Comparison of ENCODE assay signal across 9 cellular contexts in genomic region chr16:85614338-85615013, GRCh38. TPM values are rescaled to one million over a fixed set of nuclear protein-coding genes. Genes with fewer than 3 reads are reported as not detected.
A peak's percentile ranks its signal among the peaks of the same experiment; 100 is the strongest.
DNase-seq lines count a peak whose midpoint lies in the region; ATAC-seq and TF ChIP-seq lines count a peak whose summit lies in the region.
"Had no signal": no experiment of that assay in that cellular context is flagged by ENCODE, and none has a peak within 500 bp of the region (broad histone marks: within the 10 kb centered on the region; RNA-seq: fewer than 3 reads in every experiment).

No MANE protein-coding gene starts in this region.

- peaks cover 56 to 91% of the 10 kb centered on the region in 2 donors for H3K4me1 ChIP-seq in left lung
- peaks cover 54 to 98% (median 82%) of the 10 kb centered on the region in 4 donors for H3K4me1 ChIP-seq in upper lobe of left lung

- TF ChIP-seq EP300 in upper lobe of left lung (IDR thresholded peaks at IDR 0.05), result no peak

- H3K27me3 Mint-ChIP-seq in activated naive CD4-positive, alpha-beta T cell treated with anti-CD3 and anti-CD28 coated beads, Interleukin-2, amount 10 ng/mL, durations not matched to agents 7 days and 5 days, result peaks cover 90% of the 10 kb centered on the region
- peaks cover 5% of the 10 kb centered on the region for H3K27me3 Mint-ChIP-seq in activated T-cell treated with anti-CD3 and anti-CD28 coated beads, Interleukin-2, amount 50 U/mL, for 4 hours (ENCODE audit: low read depth)

- peaks cover 50% of the 10 kb centered on the region for H3K4me1 Mint-ChIP-seq in activated naive CD4-positive, alpha-beta T cell treated with anti-CD3 and anti-CD28 coated beads, Interleukin-2, amount 10 ng/mL, durations not matched to agents 7 days and 5 days
- peaks cover 44% of the 10 kb centered on the region for H3K4me1 Mint-ChIP-seq in activated T-cell treated with anti-CD3 and anti-CD28 coated beads, Interleukin-2, amount 50 U/mL, for 4 hours (ENCODE audit: low read depth)

- H3K27ac ChIP-seq in left lung (peak overlapping the region; percentile 89 to 91), upper lobe of left lung (peak overlapping the region; percentile 89 to 94 (median 92)), brain microvascular endothelial cell (no peak overlapping the region)

- H3K36me3 ChIP-seq in left lung (no peaks in the 10 kb centered on the region), upper lobe of left lung (peaks cover 0 to 3% (median 0%) of the 10 kb centered on the region in 4 donors), brain microvascular endothelial cell (replicated peaks) (no peaks in the 10 kb centered on the region)

- ATAC-seq in activated naive CD4-positive, alpha-beta T cell treated with anti-CD3 and anti-CD28 coated beads, Interleukin-2, amount 50 U/mL, for 72 hours, result no peak
- ATAC-seq in activated T-cell treated with anti-CD3 and anti-CD28 coated beads, Interleukin-2, amount 50 U/mL, for 4 hours, result no peak
- ATAC-seq in left lung (no peak), upper lobe of left lung (ENCODE audit: low FRiP score in 2 of 2) (no peak), GM19463 (IDR thresholded peaks at IDR 0.05; ENCODE audit: unreplicated experiment) (no peak)

- 32 to 43% methylated on average over 10 to 32 of the region's 41 CpGs for WGBS in upper lobe of left lung, 2 donors

- H3K27ac Mint-ChIP-seq in activated naive CD4-positive, alpha-beta T cell treated with anti-CD3 and anti-CD28 coated beads, Interleukin-2, amount 10 ng/mL, durations not matched to agents 7 days and 5 days, result no peak overlapping the region
- H3K27ac Mint-ChIP-seq in activated naive CD4-positive, alpha-beta T cell treated with anti-CD3 and anti-CD28 coated beads, Interleukin-2, amount 50 U/mL, for 72 hours, result no peak overlapping the region

- H3K27me3 ChIP-seq in left lung (no peaks in the 10 kb centered on the region), upper lobe of left lung (no peaks in the 10 kb centered on the region), brain microvascular endothelial cell (replicated peaks) (peaks cover 3% of the 10 kb centered on the region)

- in situ Hi-C loops in brain microvascular endothelial cell (cut with HindIII; ENCODE audit: low pct_ligation_motif_present, low sequenced_read_pairs), result no loop called here

- TF ChIP-seq CTCF in left lung (IDR thresholded peaks at IDR 0.05), result no peak
- no peak for TF ChIP-seq CTCF in upper lobe of left lung (IDR thresholded peaks at IDR 0.05)
- TF ChIP-seq CTCF in brain microvascular endothelial cell (IDR thresholded peaks at IDR 0.05; ENCODE audit: low read depth, low read length, missing control alignments), result no peak

- H3K9me3 ChIP-seq in left lung (no peaks in the 10 kb centered on the region), upper lobe of left lung (no peaks in the 10 kb centered on the region)

- DNase-seq in activated naive CD4-positive, alpha-beta T cell treated with anti-CD3 and anti-CD28 coated beads, Interleukin-2, amount 10 ng/mL, durations not matched to agents 7 days and 5 days, result peak; percentile 28
- no peak for DNase-seq in activated naive CD4-positive, alpha-beta T cell treated with anti-CD3 and anti-CD28 coated beads, Interleukin-2, amount 50 U/mL, for 72 hours (ENCODE audit: low spot score in 2 of 2)
- DNase-seq in activated T-cell treated with anti-CD3 and anti-CD28 coated beads, Interleukin-2, amount 50 U/mL, for 4 hours, result no peak
- DNase-seq in left lung (no peak), upper lobe of left lung (peak in 1 of 2 donors; percentile 83), hypothalamus (lab: John Stamatoyannopoulos, UW) (no peak), brain microvascular endothelial cell (no peak)
- DNase-seq: T1000 had no signal

- H3K4me3 ChIP-seq in left lung, result peak overlapping the region; percentile 62 to 63
- H3K4me3 ChIP-seq in upper lobe of left lung, result peak overlapping the region; percentile 68 to 76 (median 71)
- no peak overlapping the region for H3K4me3 ChIP-seq in brain microvascular endothelial cell (ENCODE audit: low read depth, low read length)

- intact Hi-C loops in left lung (cut with DNase I), result loop anchor here in 1 of 2 donors (10.0 kb wide), 1 partner anchor 60 kb away; no protein-coding TSS in a partner anchor

- peak overlapping the region; percentile 40 for H3K4me3 Mint-ChIP-seq in activated naive CD4-positive, alpha-beta T cell treated with anti-CD3 and anti-CD28 coated beads, Interleukin-2, amount 10 ng/mL, durations not matched to agents 7 days and 5 days
- H3K4me3 Mint-ChIP-seq in activated T-cell treated with anti-CD3 and anti-CD28 coated beads, Interleukin-2, amount 50 U/mL, for 4 hours, result peak overlapping the region; percentile 45

- TF ChIP-seq POLR2A in upper lobe of left lung (IDR thresholded peaks at IDR 0.05), result no peak

- CTCF ChIA-PET in activated naive CD4-positive, alpha-beta T cell treated with anti-CD3 and anti-CD28 coated beads, Interleukin-2, amount 10 ng/mL, durations not matched to agents 7 days and 5 days (lab: Charles Lee), result interaction anchor here (1.8 to 4.3 kb wide), 6 partner anchors 60 to 308 kb away, joined by 5 to 48 read pairs (median 12); no protein-coding TSS in a partner anchor

- no peaks in the 10 kb centered on the region for H3K9me3 Mint-ChIP-seq in activated naive CD4-positive, alpha-beta T cell treated with anti-CD3 and anti-CD28 coated beads, Interleukin-2, amount 10 ng/mL, durations not matched to agents 7 days and 5 days
- H3K9me3 Mint-ChIP-seq in activated naive CD4-positive, alpha-beta T cell treated with anti-CD3 and anti-CD28 coated beads, Interleukin-2, amount 50 U/mL, for 72 hours, result no peaks in the 10 kb centered on the region
- no peaks in the 10 kb centered on the region for H3K9me3 Mint-ChIP-seq in activated T-cell treated with anti-CD3 and anti-CD28 coated beads, Interleukin-2, amount 50 U/mL, for 4 hours

- H3K36me3 Mint-ChIP-seq in activated naive CD4-positive, alpha-beta T cell treated with anti-CD3 and anti-CD28 coated beads, Interleukin-2, amount 10 ng/mL, durations not matched to agents 7 days and 5 days, result no peaks in the 10 kb centered on the region
- H3K36me3 Mint-ChIP-seq in activated naive CD4-positive, alpha-beta T cell treated with anti-CD3 and anti-CD28 coated beads, Interleukin-2, amount 50 U/mL, for 72 hours, result no peaks in the 10 kb centered on the region
- no peaks in the 10 kb centered on the region for H3K36me3 Mint-ChIP-seq in activated T-cell treated with anti-CD3 and anti-CD28 coated beads, Interleukin-2, amount 50 U/mL, for 4 hours (ENCODE audit: insufficient read depth)

RNA-seq across cellular contexts. Expression of gene GSE1, which starts 1.4 kb away (rescaled TPM):
- 10 to 100 TPM; 18.5 to 27.9 TPM for total RNA-seq in activated naive CD4-positive, alpha-beta T cell treated with anti-CD3 and anti-CD28 coated beads, Interleukin-2, amount 50 U/mL, for 72 hours
- total RNA-seq in activated T-cell treated with anti-CD3 and anti-CD28 coated beads, Interleukin-2, amount 50 U/mL, for 4 hours, result 10 to 100 TPM; 15.5 to 15.6 (median 15.5) TPM
- total RNA-seq in left lung (10 to 100 TPM; 84.8 to 93.0 TPM), upper lobe of left lung (100 to 1,000 TPM in 2 of 6 donors, 10 to 100 TPM in 4; 80.2 to 332 (median 90.8) TPM)
